9 cellular contexts compared by ENCODE assay signal in the genomic region with DNA sequence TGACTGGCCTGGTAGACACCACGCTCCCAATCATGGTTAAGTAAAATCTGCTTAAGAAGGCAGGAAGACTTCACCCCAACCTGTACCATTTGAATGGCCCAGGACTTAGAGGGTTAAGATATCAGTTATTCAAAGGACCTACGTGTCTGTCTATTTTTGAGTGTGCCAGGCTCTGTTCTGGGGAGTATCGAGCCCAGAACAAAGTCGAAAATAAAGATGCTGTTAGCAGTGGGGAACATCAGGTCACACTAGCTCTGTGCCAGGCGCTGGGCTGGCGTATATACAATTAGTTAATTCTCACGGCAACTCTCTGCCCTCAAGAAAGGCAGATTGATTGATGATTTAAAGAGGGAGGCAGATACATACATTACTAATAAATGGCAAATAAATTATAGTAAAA.
"Had no signal": no experiment of that assay in that cellular context is flagged by ENCODE, and none has a peak within 500 bp of the region (broad histone marks: within the 10 kb centered on the region; RNA-seq: fewer than 3 reads in every experiment).

No MANE protein-coding gene starts in this region.

- H3K4me3 Mint-ChIP-seq: HFFc6 had no signal

- ATAC-seq: HCT116, HepG2 had no signal

- H3K4me3 ChIP-seq: HAP-1 had no signal

- H3K27ac Mint-ChIP-seq: HFFc6, IgD-negative memory B cell had no signal

- H3K36me3 ChIP-seq: HAP-1 had no signal

- H3K4me1 ChIP-seq: HAP-1 had no signal

- H3K9me3 Mint-ChIP-seq: HFFc6 had no signal

- H3K9me3 ChIP-seq: HAP-1 had no signal

- H3K27ac ChIP-seq: HL-60 had no signal

- H3K4me1 Mint-ChIP-seq: IgD-negative memory B cell had no signal

- H3K36me3 Mint-ChIP-seq: IgD-negative memory B cell had no signal

- DNase-seq: GOT3, H7, HFFc6, KBM-7 had no signal
